In genomic region chr1:147273409-147274307, GRCh38 we compare ENCODE assay signal across 8 cellular contexts. TPM values are rescaled to one million over a fixed set of nuclear protein-coding genes. Genes with fewer than 3 reads are reported as not detected.
DNase-seq lines count a peak whose midpoint lies in the region; ATAC-seq and TF ChIP-seq lines count a peak whose summit lies in the region.

No MANE protein-coding gene starts in this region.

- no peaks in the 10 kb centered on the region for H3K4me1 Mint-ChIP-seq in activated T-helper 1 cell treated with anti-CD3 and anti-CD28 coated beads, Interleukin-12 subunit alpha, Interleukin-12 subunit beta, Interleukin-2, Interleukin-4 antibody, amounts not matched to agents 30 ng/mL and 10 ng/mL and 1 ng/mL, durations not matched to agents 14 hours and 24 hours and 36 hours (ENCODE audit: low read depth)

- peak; percentile 44 for TF ChIP-seq CTCF in cardiac muscle cell (IDR thresholded peaks at IDR 0.05; ENCODE audit: low read depth, low read length)

- no peaks in the 10 kb centered on the region for H4K20me1 ChIP-seq in GM23248 (ENCODE audit: insufficient read depth)

- H2AFZ ChIP-seq in GM23248: peak overlapping the region; percentile 72

- peak overlapping the region; percentile 58 for H3K4me3 ChIP-seq in GM23248
- no peak overlapping the region for H3K4me3 ChIP-seq in cardiac muscle cell

- in situ Hi-C loops in GM23248 (cut with MboI): no loop called here

- H3K9me2 ChIP-seq in GM23248 (ENCODE audit: insufficient read depth): no peaks in the 10 kb centered on the region

- intact Hi-C loops in activated T-helper 1 cell treated with anti-CD3 and anti-CD28 coated beads, Interleukin-12 subunit alpha, Interleukin-12 subunit beta, Interleukin-2, Interleukin-4 antibody, amounts not matched to agents 30 ng/mL and 10 ng/mL and 1 ng/mL, durations not matched to agents 14 hours and 24 hours and 36 hours (cut with micrococcal nuclease): loop anchor here (1.0 to 10.0 kb wide), 4 partner anchors 117 to 619 kb away; no protein-coding TSS in a partner anchor

- 5 to 7% methylated on average over 5 of the region's 5 CpGs for WGBS in GM23248 (ENCODE audit: low coverage in 1 of 2, low lambda C conversion rate in 2 of 2, missing lambda C conversion rate in 2 of 2), 2 experiments

- peaks cover 24% of the 10 kb centered on the region for H3F3A ChIP-seq in GM23248 (ENCODE audit: insufficient read depth)

- no peak overlapping the region for H3K4me3 Mint-ChIP-seq in activated T-helper 1 cell treated with anti-CD3 and anti-CD28 coated beads, Interleukin-12 subunit alpha, Interleukin-12 subunit beta, Interleukin-2, Interleukin-4 antibody, amounts not matched to agents 30 ng/mL and 10 ng/mL and 1 ng/mL, durations not matched to agents 14 hours and 24 hours and 36 hours

- H3K27me3 ChIP-seq in GM23248 (replicated peaks; ENCODE audit: insufficient read depth) (no peaks in the 10 kb centered on the region), cardiac muscle cell (no peaks in the 10 kb centered on the region)

- DNase-seq in COLO829 (ENCODE audit: low spot score): peak; percentile 94
- peak; percentile 93 for DNase-seq in GM23248
- peak; percentile 55 for DNase-seq in NCI-H2227 treated with DMSO at 0.1 percent for 48 hours (lab: John Stamatoyannopoulos, UW)
- DNase-seq in activated T-helper 1 cell treated with anti-CD3 and anti-CD28 coated beads, Interleukin-12 subunit alpha, Interleukin-12 subunit beta, Interleukin-2, Interleukin-4 antibody, amounts not matched to agents 30 ng/mL and 10 ng/mL and 1 ng/mL, durations not matched to agents 14 hours and 24 hours and 36 hours (ENCODE audit: low spot score): peak; percentile 11
- peak; percentile 50 to 86 for DNase-seq in cardiac muscle cell (ENCODE audit: low read depth in 1 of 2, low spot score in 1 of 2)
- DNase-seq in putamen (ENCODE audit: low spot score): peak; percentile 48
- DNase-seq in UCSD-AML1 (lab: John Stamatoyannopoulos, UW; ENCODE audit: unreplicated experiment): no peak

- H3K9me3 ChIP-seq in GM23248 (ENCODE audit: low read depth): no peaks in the 10 kb centered on the region
- H3K9me3 ChIP-seq in cardiac muscle cell (ENCODE audit: low read depth): no peaks in the 10 kb centered on the region

- H3K36me3 ChIP-seq in GM23248 (ENCODE audit: low read depth) (peaks cover 21% of the 10 kb centered on the region), cardiac muscle cell (peaks cover 20% of the 10 kb centered on the region)

- no peaks in the 10 kb centered on the region for H3K79me2 ChIP-seq in GM23248 (ENCODE audit: insufficient read depth)

- H3K9me3 Mint-ChIP-seq in activated T-helper 1 cell treated with anti-CD3 and anti-CD28 coated beads, Interleukin-12 subunit alpha, Interleukin-12 subunit beta, Interleukin-2, Interleukin-4 antibody, amounts not matched to agents 30 ng/mL and 10 ng/mL and 1 ng/mL, durations not matched to agents 14 hours and 24 hours and 36 hours: no peaks in the 10 kb centered on the region

- H3K27ac ChIP-seq in GM23248: peak overlapping the region; percentile 97
- no peak overlapping the region for H3K27ac ChIP-seq in cardiac muscle cell

- no peak overlapping the region for H3K27ac Mint-ChIP-seq in activated T-helper 1 cell treated with anti-CD3 and anti-CD28 coated beads, Interleukin-12 subunit alpha, Interleukin-12 subunit beta, Interleukin-2, Interleukin-4 antibody, amounts not matched to agents 30 ng/mL and 10 ng/mL and 1 ng/mL, durations not matched to agents 14 hours and 24 hours and 36 hours

- H3K36me3 Mint-ChIP-seq in activated T-helper 1 cell treated with anti-CD3 and anti-CD28 coated beads, Interleukin-12 subunit alpha, Interleukin-12 subunit beta, Interleukin-2, Interleukin-4 antibody, amounts not matched to agents 30 ng/mL and 10 ng/mL and 1 ng/mL, durations not matched to agents 14 hours and 24 hours and 36 hours (ENCODE audit: low read depth): peaks cover 48% of the 10 kb centered on the region

- H3K4me2 ChIP-seq in GM23248 (ENCODE audit: unreplicated experiment): peak overlapping the region; percentile 93

- no peak for ATAC-seq in GM18868 (IDR thresholded peaks at IDR 0.05; ENCODE audit: unreplicated experiment)

- peak overlapping the region; percentile 79 for H3K9ac ChIP-seq in GM23248

- H3K27me3 Mint-ChIP-seq in activated T-helper 1 cell treated with anti-CD3 and anti-CD28 coated beads, Interleukin-12 subunit alpha, Interleukin-12 subunit beta, Interleukin-2, Interleukin-4 antibody, amounts not matched to agents 30 ng/mL and 10 ng/mL and 1 ng/mL, durations not matched to agents 14 hours and 24 hours and 36 hours (ENCODE audit: insufficient read depth): no peaks in the 10 kb centered on the region

- H3K4me1 ChIP-seq in GM23248 (ENCODE audit: insufficient read depth) (peaks cover 17% of the 10 kb centered on the region), cardiac muscle cell (ENCODE audit: low read depth) (no peaks in the 10 kb centered on the region)

RNA-seq across cellular contexts. Expression of gene CHD1L, which starts 31.2 kb away (rescaled TPM):
- total RNA-seq in GM23248 (2014; rRNA removed; shearing (Covaris generic)): 34.7 and 40.5 TPM in 2 replicates
- polyA plus RNA-seq in GM23248 (2016; fragmentation: Nextera tagmentation; extraction: Ambion mirVana) (39.3 and 39.8 TPM in 2 replicates), cardiac muscle cell (30.1 and 34.6 TPM in 2 replicates)
- 67.6 and 75.1 TPM in 2 replicates for total RNA-seq in activated T-helper 1 cell treated with anti-CD3 and anti-CD28 coated beads, Interleukin-12 subunit alpha, Interleukin-12 subunit beta, Interleukin-2, Interleukin-4 antibody, amounts not matched to agents 30 ng/mL and 10 ng/mL and 1 ng/mL, durations not matched to agents 14 hours and 24 hours and 36 hours
- total RNA-seq in cardiac muscle cell: 21.0 and 22.4 TPM in 2 replicates

RNA-seq across cellular contexts. Expression of gene FMO5, which starts 48.5 kb away (rescaled TPM):
- 1.8 and 4.9 TPM in 2 replicates for total RNA-seq in GM23248 (2014; rRNA removed; shearing (Covaris generic))
- polyA plus RNA-seq in GM23248 (2016; fragmentation: Nextera tagmentation; extraction: Ambion mirVana) (1.1 and 1.2 TPM in 2 replicates), cardiac muscle cell (0.75 and 1.3 TPM in 2 replicates)
- total RNA-seq in activated T-helper 1 cell treated with anti-CD3 and anti-CD28 coated beads, Interleukin-12 subunit alpha, Interleukin-12 subunit beta, Interleukin-2, Interleukin-4 antibody, amounts not matched to agents 30 ng/mL and 10 ng/mL and 1 ng/mL, durations not matched to agents 14 hours and 24 hours and 36 hours: 0.17 TPM in 1 of 2 replicates, not detected in the other
- total RNA-seq in cardiac muscle cell: 0.74 and 1.8 TPM in 2 replicates
